1 cellular context compared by ENCODE assay signal in the genomic region with DNA sequence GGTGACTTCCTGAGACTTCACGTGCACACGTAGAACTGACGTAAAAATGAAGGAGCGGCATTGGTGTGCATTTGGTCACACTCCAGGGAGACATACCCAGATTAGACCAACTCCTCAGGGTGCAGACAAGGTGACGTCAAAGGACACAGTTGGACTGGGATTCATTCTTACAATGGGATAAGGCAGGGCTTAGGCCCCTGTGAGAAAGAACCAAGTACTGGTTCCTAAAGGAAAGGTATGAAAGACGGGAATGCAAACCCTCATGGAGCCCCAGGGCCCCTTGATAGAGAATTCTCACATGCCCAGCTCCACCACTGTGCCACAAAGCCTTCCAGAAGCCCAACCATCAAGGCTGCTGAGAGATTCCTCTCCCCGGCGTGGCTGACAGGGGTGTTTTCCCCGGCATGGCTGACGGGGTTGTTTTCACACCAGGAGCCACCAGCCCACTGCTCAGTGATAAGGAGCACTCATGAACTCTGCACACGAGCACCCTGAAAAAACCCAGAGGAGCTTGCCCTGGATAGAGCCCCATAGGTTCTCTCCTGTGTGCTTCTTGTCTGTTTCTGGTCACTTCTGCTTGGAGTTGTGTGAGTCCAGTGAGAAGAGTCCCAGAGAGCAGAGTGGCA.
TF ChIP-seq lines count a peak whose summit lies in the region.

No MANE protein-coding gene starts in this region.

TF ChIP-seq in GM23338, 12 proteins besides CTCF, POLR2A, EP300 and RAD21 (continued from another document):
- TF ChIP-seq EZH2 (IDR thresholded peaks at IDR 0.05; ENCODE audit: low read depth, unreplicated experiment), result no peak
